3 cellular contexts compared by ENCODE assay signal in genomic region chr4:2947926-2948325, GRCh38.
TF ChIP-seq lines count a peak whose summit lies in the region.

No MANE protein-coding gene starts in this region.

TF ChIP-seq in liver, 16 proteins besides CTCF, POLR2A, EP300 and RAD21:
- no peak for TF ChIP-seq REST (IDR thresholded peaks at IDR 0.05)
- peak; percentile 79 to 84 for TF ChIP-seq RXRA (IDR thresholded peaks at IDR 0.05)
- TF ChIP-seq HNF4A (conservative IDR thresholded peaks at IDR 0.05): peak; percentile 70 to 75
- TF ChIP-seq YY1 (IDR thresholded peaks at IDR 0.05): peak; percentile 62
- peak; percentile 52 for TF ChIP-seq SP1 (IDR thresholded peaks at IDR 0.05)

TF ChIP-seq in HepG2, 621 proteins besides CTCF, POLR2A, EP300 and RAD21:
- TF ChIP-seq IRF1 (CRISPR knock-in tag; IDR thresholded peaks at IDR 0.05; ENCODE audit: low read depth) (no peak), NR2C2 (CRISPR knock-in tag; IDR thresholded peaks at IDR 0.05; ENCODE audit: borderline replicate concordance) (no peak), ASH2L (IDR thresholded peaks at IDR 0.05; ENCODE audit: insufficient read length, low read depth, low read length) (no peak), PATZ1 (CRISPR knock-in tag; IDR thresholded peaks at IDR 0.05) (no peak), ARNTL (CRISPR knock-in tag; IDR thresholded peaks at IDR 0.05) (no peak)

TF ChIP-seq in WTC11, 78 proteins besides CTCF, POLR2A, EP300 and RAD21:
- TF ChIP-seq CREM (CRISPR knock-in tag; IDR thresholded peaks at IDR 0.05): no peak
- no peak for TF ChIP-seq CBFB (CRISPR knock-in tag; IDR thresholded peaks at IDR 0.05; ENCODE audit: low read depth)
- TF ChIP-seq ZBTB21 (CRISPR knock-in tag; IDR thresholded peaks at IDR 0.05; ENCODE audit: borderline replicate concordance): no peak
- no peak for TF ChIP-seq KAT7 (CRISPR knock-in tag; IDR thresholded peaks at IDR 0.05; ENCODE audit: borderline replicate concordance)
